1 cellular context compared by ENCODE assay signal in genomic region chr19:57269515-57270250, GRCh38.
TF ChIP-seq lines count a peak whose summit lies in the region.

No MANE protein-coding gene starts in this region.

TF ChIP-seq in IMR-90, 13 proteins besides CTCF, POLR2A, EP300 and RAD21:
- TF ChIP-seq MXI1 (IDR thresholded peaks at IDR 0.05; ENCODE audit: borderline replicate concordance, low read depth, low read length): no peak
- no peak for TF ChIP-seq RCOR1 (IDR thresholded peaks at IDR 0.05; ENCODE audit: insufficient replicate concordance, low read length)
- peak; percentile 88 for TF ChIP-seq FOS (IDR thresholded peaks at IDR 0.05; ENCODE audit: low read depth, low read length)
